1 cellular context compared by ENCODE assay signal in the genomic region with DNA sequence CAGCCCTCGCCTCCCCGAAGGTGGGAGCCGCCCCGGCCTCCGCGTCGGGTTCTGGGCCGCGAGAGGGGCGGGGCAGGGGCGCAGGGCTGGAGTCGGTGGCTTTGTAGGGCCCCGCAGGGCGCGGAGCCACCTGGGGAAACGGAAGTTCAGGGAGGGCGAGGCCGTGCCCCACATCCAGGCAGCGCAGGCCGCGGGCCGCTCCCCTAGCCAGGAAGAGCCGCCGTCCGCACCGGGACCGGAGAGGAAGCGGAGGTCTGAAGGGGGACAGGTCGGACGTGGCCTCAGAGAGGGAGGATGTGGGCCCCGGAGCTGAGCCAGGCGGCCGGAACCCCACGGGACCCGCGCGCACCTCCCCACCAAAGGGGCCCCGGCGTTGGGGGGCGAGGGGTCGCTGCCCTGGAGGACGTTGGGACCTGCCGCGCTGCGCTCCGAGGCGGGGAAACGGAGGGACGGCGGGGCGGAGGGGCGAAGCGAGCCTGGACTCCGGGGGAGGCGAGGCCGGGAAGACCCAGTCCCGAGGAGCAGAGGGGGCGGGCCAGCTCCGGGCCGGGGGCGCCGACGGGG.
A peak's percentile ranks its signal among the peaks of the same experiment; 100 is the strongest.
TF ChIP-seq lines count a peak whose summit lies in the region.

No MANE protein-coding gene starts in this region.

TF ChIP-seq in HepG2, 621 proteins besides CTCF, POLR2A, EP300 and RAD21 (continued from another document and continues in another):
- TF ChIP-seq, protein P1, sequence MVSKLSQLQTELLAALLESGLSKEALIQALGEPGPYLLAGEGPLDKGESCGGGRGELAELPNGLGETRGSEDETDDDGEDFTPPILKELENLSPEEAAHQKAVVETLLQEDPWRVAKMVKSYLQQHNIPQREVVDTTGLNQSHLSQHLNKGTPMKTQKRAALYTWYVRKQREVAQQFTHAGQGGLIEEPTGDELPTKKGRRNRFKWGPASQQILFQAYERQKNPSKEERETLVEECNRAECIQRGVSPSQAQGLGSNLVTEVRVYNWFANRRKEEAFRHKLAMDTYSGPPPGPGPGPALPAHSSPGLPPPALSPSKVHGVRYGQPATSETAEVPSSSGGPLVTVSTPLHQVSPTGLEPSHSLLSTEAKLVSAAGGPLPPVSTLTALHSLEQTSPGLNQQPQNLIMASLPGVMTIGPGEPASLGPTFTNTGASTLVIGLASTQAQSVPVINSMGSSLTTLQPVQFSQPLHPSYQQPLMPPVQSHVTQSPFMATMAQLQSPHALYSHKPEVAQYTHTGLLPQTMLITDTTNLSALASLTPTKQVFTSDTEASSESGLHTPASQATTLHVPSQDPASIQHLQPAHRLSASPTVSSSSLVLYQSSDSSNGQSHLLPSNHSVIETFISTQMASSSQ (IDR thresholded peaks at IDR 0.05; ENCODE audit: low read depth) = no peak
- TF ChIP-seq, protein P1 (CRISPR knock-in tag; IDR thresholded peaks at IDR 0.05; ENCODE audit: borderline replicate concordance) = no peak; the same call in 1 of the 2 replicates
- TF ChIP-seq ZNF253 (CRISPR knock-in tag; IDR thresholded peaks at IDR 0.05; ENCODE audit: borderline replicate concordance) = no peak
- TF ChIP-seq SYNCRIP (IDR thresholded peaks at IDR 0.05; ENCODE audit: insufficient read depth, low read depth, low read length) = no peak
- 0 out of 2 replicates have a peak, but pooled peaks have one; percentile 28 for TF ChIP-seq ZNF788 (CRISPR knock-in tag; IDR thresholded peaks at IDR 0.05; ENCODE audit: borderline replicate concordance)
- TF ChIP-seq, protein P2, sequence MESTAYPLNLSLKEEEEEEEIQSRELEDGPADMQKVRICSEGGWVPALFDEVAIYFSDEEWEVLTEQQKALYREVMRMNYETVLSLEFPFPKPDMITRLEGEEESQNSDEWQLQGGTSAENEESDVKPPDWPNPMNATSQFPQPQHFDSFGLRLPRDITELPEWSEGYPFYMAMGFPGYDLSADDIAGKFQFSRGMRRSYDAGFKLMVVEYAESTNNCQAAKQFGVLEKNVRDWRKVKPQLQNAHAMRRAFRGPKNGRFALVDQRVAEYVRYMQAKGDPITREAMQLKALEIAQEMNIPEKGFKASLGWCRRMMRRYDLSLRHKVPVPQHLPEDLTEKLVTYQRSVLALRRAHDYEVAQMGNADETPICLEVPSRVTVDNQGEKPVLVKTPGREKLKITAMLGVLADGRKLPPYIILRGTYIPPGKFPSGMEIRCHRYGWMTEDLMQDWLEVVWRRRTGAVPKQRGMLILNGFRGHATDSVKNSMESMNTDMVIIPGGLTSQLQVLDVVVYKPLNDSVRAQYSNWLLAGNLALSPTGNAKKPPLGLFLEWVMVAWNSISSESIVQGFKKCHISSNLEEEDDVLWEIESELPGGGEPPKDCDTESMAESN (CRISPR knock-in tag; conservative IDR thresholded peaks at IDR 0.05) = 0 out of 2 replicates have a peak, but pooled peaks have one; percentile 51
- TF ChIP-seq, protein P3, sequence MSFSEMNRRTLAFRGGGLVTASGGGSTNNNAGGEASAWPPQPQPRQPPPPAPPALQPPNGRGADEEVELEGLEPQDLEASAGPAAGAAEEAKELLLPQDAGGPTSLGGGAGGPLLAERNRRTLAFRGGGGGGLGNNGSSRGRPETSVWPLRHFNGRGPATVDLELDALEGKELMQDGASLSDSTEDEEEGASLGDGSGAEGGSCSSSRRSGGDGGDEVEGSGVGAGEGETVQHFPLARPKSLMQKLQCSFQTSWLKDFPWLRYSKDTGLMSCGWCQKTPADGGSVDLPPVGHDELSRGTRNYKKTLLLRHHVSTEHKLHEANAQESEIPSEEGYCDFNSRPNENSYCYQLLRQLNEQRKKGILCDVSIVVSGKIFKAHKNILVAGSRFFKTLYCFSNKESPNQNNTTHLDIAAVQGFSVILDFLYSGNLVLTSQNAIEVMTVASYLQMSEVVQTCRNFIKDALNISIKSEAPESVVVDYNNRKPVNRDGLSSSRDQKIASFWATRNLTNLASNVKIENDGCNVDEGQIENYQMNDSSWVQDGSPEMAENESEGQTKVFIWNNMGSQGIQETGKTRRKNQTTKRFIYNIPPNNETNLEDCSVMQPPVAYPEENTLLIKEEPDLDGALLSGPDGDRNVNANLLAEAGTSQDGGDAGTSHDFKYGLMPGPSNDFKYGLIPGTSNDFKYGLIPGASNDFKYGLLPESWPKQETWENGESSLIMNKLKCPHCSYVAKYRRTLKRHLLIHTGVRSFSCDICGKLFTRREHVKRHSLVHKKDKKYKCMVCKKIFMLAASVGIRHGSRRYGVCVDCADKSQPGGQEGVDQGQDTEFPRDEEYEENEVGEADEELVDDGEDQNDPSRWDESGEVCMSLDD (CRISPR knock-in tag; IDR thresholded peaks at IDR 0.05; ENCODE audit: borderline replicate concordance) = peak; percentile 46; the same call in 1 of the 2 replicates
- peak; percentile 80; the same call in 1 of the 2 replicates for TF ChIP-seq ZC3H13 (CRISPR knock-in tag; IDR thresholded peaks at IDR 0.05)
- TF ChIP-seq, protein P4, sequence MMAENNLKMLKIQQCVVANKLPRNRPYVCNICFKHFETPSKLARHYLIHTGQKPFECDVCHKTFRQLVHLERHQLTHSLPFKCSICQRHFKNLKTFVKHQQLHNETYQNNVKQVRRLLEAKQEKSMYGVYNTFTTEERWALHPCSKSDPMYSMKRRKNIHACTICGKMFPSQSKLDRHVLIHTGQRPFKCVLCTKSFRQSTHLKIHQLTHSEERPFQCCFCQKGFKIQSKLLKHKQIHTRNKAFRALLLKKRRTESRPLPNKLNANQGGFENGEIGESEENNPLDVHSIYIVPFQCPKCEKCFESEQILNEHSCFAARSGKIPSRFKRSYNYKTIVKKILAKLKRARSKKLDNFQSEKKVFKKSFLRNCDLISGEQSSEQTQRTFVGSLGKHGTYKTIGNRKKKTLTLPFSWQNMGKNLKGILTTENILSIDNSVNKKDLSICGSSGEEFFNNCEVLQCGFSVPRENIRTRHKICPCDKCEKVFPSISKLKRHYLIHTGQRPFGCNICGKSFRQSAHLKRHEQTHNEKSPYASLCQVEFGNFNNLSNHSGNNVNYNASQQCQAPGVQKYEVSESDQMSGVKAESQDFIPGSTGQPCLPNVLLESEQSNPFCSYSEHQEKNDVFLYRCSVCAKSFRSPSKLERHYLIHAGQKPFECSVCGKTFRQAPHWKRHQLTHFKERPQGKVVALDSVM (CRISPR knock-in tag; IDR thresholded peaks at IDR 0.05) = peak; percentile 53; the same call in 1 of the 2 replicates
- TF ChIP-seq MATR3 (CRISPR knock-in tag; IDR thresholded peaks at IDR 0.05) = no peak
- TF ChIP-seq KDM5B (CRISPR knock-in tag; IDR thresholded peaks at IDR 0.05; ENCODE audit: borderline replicate concordance) = peak; percentile 76
- no peak for TF ChIP-seq ZFP41 (CRISPR knock-in tag; IDR thresholded peaks at IDR 0.05; ENCODE audit: borderline replicate concordance)
- no peak for TF ChIP-seq KDM1A (CRISPR knock-in tag; IDR thresholded peaks at IDR 0.05)
- TF ChIP-seq, protein P5, sequence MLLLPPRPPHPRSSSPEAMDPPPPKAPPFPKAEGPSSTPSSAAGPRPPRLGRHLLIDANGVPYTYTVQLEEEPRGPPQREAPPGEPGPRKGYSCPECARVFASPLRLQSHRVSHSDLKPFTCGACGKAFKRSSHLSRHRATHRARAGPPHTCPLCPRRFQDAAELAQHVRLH (CRISPR knock-in tag; IDR thresholded peaks at IDR 0.05; ENCODE audit: borderline replicate concordance, low read depth) = peak; percentile 43; the same call in 1 of the 2 replicates
- TF ChIP-seq TBX3 (IDR thresholded peaks at IDR 0.05; ENCODE audit: borderline replicate concordance) = no peak
- TF ChIP-seq ZNF713 (CRISPR knock-in tag; IDR thresholded peaks at IDR 0.05) = no peak
- TF ChIP-seq ZNF468 (CRISPR knock-in tag; IDR thresholded peaks at IDR 0.05) = peak; percentile 6; the same call in 1 of the 2 replicates
- peak; percentile 54 for TF ChIP-seq BRD4 (CRISPR knock-in tag; IDR thresholded peaks at IDR 0.05)
- TF ChIP-seq, protein P6, sequence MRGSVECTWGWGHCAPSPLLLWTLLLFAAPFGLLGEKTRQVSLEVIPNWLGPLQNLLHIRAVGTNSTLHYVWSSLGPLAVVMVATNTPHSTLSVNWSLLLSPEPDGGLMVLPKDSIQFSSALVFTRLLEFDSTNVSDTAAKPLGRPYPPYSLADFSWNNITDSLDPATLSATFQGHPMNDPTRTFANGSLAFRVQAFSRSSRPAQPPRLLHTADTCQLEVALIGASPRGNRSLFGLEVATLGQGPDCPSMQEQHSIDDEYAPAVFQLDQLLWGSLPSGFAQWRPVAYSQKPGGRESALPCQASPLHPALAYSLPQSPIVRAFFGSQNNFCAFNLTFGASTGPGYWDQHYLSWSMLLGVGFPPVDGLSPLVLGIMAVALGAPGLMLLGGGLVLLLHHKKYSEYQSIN (CRISPR knock-in tag; IDR thresholded peaks at IDR 0.05; ENCODE audit: borderline replicate concordance) = no peak
- TF ChIP-seq POLR2AphosphoS2 (IDR thresholded peaks at IDR 0.05; ENCODE audit: low read depth, low read length) = no peak
- TF ChIP-seq ZNF235 (CRISPR knock-in tag; IDR thresholded peaks at IDR 0.05; ENCODE audit: borderline replicate concordance) = peak; percentile 10; the same call in 1 of the 2 replicates
- no peak; the same call in 1 of the 2 replicates for TF ChIP-seq ZNF564 (CRISPR knock-in tag; IDR thresholded peaks at IDR 0.05)
- peak; percentile 99 for TF ChIP-seq ZBTB38 (CRISPR knock-in tag; IDR thresholded peaks at IDR 0.05)
- no peak for TF ChIP-seq XBP1 (CRISPR knock-in tag; IDR thresholded peaks at IDR 0.05)
- TF ChIP-seq MEIS1 (CRISPR knock-in tag; IDR thresholded peaks at IDR 0.05; ENCODE audit: borderline replicate concordance) = no peak; the same call in 1 of the 2 replicates
- peak; percentile 85 for TF ChIP-seq ATF7-NPFF (CRISPR knock-in tag; IDR thresholded peaks at IDR 0.05; ENCODE audit: low read depth)
- TF ChIP-seq, protein P7, sequence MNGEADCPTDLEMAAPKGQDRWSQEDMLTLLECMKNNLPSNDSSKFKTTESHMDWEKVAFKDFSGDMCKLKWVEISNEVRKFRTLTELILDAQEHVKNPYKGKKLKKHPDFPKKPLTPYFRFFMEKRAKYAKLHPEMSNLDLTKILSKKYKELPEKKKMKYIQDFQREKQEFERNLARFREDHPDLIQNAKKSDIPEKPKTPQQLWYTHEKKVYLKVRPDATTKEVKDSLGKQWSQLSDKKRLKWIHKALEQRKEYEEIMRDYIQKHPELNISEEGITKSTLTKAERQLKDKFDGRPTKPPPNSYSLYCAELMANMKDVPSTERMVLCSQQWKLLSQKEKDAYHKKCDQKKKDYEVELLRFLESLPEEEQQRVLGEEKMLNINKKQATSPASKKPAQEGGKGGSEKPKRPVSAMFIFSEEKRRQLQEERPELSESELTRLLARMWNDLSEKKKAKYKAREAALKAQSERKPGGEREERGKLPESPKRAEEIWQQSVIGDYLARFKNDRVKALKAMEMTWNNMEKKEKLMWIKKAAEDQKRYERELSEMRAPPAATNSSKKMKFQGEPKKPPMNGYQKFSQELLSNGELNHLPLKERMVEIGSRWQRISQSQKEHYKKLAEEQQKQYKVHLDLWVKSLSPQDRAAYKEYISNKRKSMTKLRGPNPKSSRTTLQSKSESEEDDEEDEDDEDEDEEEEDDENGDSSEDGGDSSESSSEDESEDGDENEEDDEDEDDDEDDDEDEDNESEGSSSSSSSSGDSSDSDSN (CRISPR knock-in tag; IDR thresholded peaks at IDR 0.05) = peak; percentile 72
- TF ChIP-seq ATF7 (IDR thresholded peaks at IDR 0.05) = no peak
- 0 out of 2 replicates have a peak, but pooled peaks have one; percentile 31 for TF ChIP-seq ATF7 (CRISPR knock-in tag; IDR thresholded peaks at IDR 0.05)
- TF ChIP-seq PHF20 (CRISPR knock-in tag; IDR thresholded peaks at IDR 0.05) = peak; percentile 61; the same call in 1 of the 2 replicates
- TF ChIP-seq FOXK2 (IDR thresholded peaks at IDR 0.05) = no peak
- TF ChIP-seq, protein P8, sequence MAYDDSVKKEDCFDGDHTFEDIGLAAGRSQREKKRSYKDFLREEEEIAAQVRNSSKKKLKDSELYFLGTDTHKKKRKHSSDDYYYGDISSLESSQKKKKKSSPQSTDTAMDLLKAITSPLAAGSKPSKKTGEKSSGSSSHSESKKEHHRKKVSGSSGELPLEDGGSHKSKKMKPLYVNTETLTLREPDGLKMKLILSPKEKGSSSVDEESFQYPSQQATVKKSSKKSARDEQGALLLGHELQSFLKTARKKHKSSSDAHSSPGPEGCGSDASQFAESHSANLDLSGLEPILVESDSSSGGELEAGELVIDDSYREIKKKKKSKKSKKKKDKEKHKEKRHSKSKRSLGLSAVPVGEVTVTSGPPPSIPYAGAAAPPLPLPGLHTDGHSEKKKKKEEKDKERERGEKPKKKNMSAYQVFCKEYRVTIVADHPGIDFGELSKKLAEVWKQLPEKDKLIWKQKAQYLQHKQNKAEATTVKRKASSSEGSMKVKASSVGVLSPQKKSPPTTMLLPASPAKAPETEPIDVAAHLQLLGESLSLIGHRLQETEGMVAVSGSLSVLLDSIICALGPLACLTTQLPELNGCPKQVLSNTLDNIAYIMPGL (CRISPR knock-in tag; IDR thresholded peaks at IDR 0.05; ENCODE audit: borderline replicate concordance in 1 of 2, low read depth in 1 of 2) = peak in 1 of 2 experiments; percentile 24; a peak in 2 of 4 replicates
- no peak for TF ChIP-seq NCOR1 (IDR thresholded peaks at IDR 0.05; ENCODE audit: borderline replicate concordance, low read length)
- TF ChIP-seq MYC (CRISPR knock-in tag; IDR thresholded peaks at IDR 0.05; ENCODE audit: borderline replicate concordance) = no peak; the same call in 1 of the 2 replicates
- TF ChIP-seq ZBTB1 (CRISPR knock-in tag; IDR thresholded peaks at IDR 0.05; ENCODE audit: borderline replicate concordance) = 0 out of 2 replicates have a peak, but pooled peaks have one; percentile 58
- 0 out of 2 replicates have a peak, but pooled peaks have one; percentile 17 for TF ChIP-seq REXO4 (CRISPR knock-in tag; IDR thresholded peaks at IDR 0.05; ENCODE audit: borderline replicate concordance)
- TF ChIP-seq CAMTA2 (CRISPR knock-in tag; IDR thresholded peaks at IDR 0.05; ENCODE audit: borderline replicate concordance) = 0 out of 2 replicates have a peak, but pooled peaks have one; percentile 16
- TF ChIP-seq ZKSCAN5 (CRISPR knock-in tag; IDR thresholded peaks at IDR 0.05) = no peak
- 0 out of 2 replicates have a peak, but pooled peaks have one; percentile 73 for TF ChIP-seq FOXC1 (CRISPR knock-in tag; IDR thresholded peaks at IDR 0.05; ENCODE audit: borderline replicate concordance)
- TF ChIP-seq RBM39 (IDR thresholded peaks at IDR 0.05; ENCODE audit: low read depth, low read length, poor library complexity, severe bottlenecking) = peak; percentile 38
- 0 out of 2 replicates have a peak, but pooled peaks have one; percentile 49 for TF ChIP-seq ZNF703 (CRISPR knock-in tag; IDR thresholded peaks at IDR 0.05; ENCODE audit: borderline replicate concordance)
- TF ChIP-seq, protein P9, sequence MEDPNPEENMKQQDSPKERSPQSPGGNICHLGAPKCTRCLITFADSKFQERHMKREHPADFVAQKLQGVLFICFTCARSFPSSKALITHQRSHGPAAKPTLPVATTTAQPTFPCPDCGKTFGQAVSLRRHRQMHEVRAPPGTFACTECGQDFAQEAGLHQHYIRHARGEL (CRISPR knock-in tag; IDR thresholded peaks at IDR 0.05) = no peak
